Comparison of ENCODE assay signal across 11 cellular contexts in the genomic region with DNA sequence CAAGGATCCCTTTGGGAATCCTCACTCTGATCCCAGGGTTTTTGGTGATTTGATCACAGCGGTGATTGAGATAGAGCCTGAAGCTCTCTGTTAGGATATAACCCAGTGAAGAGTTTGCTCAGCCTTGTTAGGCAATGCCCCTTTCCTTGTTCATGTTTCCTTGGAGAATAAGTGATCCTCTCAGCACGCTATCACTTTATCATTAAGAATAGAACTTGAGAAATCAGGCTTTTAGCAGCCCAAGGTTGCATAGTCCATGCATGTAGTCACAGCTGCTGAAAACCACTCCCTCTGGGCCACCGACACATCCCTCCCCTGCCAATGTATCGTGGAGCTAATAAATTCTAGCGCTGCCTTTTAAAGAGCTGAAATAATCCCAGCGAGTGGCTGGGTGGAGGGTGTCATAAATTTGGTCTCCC.
A peak's percentile ranks its signal among the peaks of the same experiment; 100 is the strongest.
DNase-seq lines count a peak whose midpoint lies in the region; ATAC-seq and TF ChIP-seq lines count a peak whose summit lies in the region.
"Had no signal": no experiment of that assay in that cellular context is flagged by ENCODE, and none has a peak within 500 bp of the region (broad histone marks: within the 10 kb centered on the region; RNA-seq: fewer than 3 reads in every experiment).

No MANE protein-coding gene starts in this region.

- no peak overlapping the region for H2AFZ ChIP-seq in H9 (ENCODE audit: low read length)

- H4K91ac ChIP-seq in H9 (ENCODE audit: insufficient read length, low read depth, low read length) = no peak overlapping the region

- no peak overlapping the region for H3K18ac ChIP-seq in H9 (ENCODE audit: insufficient read length, low read depth, low read length)

- H3T11ph ChIP-seq in H9 (ENCODE audit: low read length) = no peak overlapping the region

- no peak overlapping the region for H2AK5ac ChIP-seq in H9 (ENCODE audit: insufficient read length, low read length)

- no peak overlapping the region for H3K9ac ChIP-seq in H9 (ENCODE audit: extremely low read depth, insufficient read length, low read length)
- peak overlapping the region in 2 of 3 donors; percentile 17 to 25 for H3K9ac ChIP-seq in skeletal muscle tissue (ENCODE audit: low read depth in 1 of 3, low read length in 3 of 3)

- no peaks in the 10 kb centered on the region for H3K79me2 ChIP-seq in H9 (ENCODE audit: insufficient read depth, low read length)

- H3K27me3 ChIP-seq in H9 (ENCODE audit: insufficient read depth, low read length) = no peaks in the 10 kb centered on the region
- no peaks in the 10 kb centered on the region for H3K27me3 ChIP-seq in body of pancreas
- no peaks in the 10 kb centered on the region for H3K27me3 ChIP-seq in kidney epithelial cell (ENCODE audit: control insufficient read depth, insufficient read depth, low read length)
- no peaks in the 10 kb centered on the region for H3K27me3 ChIP-seq in skeletal muscle tissue (ENCODE audit: control insufficient read depth in 3 of 3, insufficient read depth in 3 of 3, low read length in 3 of 3)

- no peak overlapping the region for H3K56ac ChIP-seq in H9 (ENCODE audit: insufficient read length, low read depth, low read length)

- H3K4me2 ChIP-seq in H9 (ENCODE audit: insufficient read depth, insufficient read length, low read length) = no peak overlapping the region

- no peak overlapping the region for H3K4ac ChIP-seq in H9 (ENCODE audit: low read depth, low read length)

- intact Hi-C loops in body of pancreas (cut with DNase I) = no loop called here

- H3K36me3 ChIP-seq in body of pancreas (replicated peaks in 1 of 2; ENCODE audit: insufficient read depth in 1 of 2, low read depth in 2 of 2) (no peaks in the 10 kb centered on the region), kidney epithelial cell (ENCODE audit: control insufficient read depth, insufficient read depth, low read length) (no peaks in the 10 kb centered on the region), skeletal muscle tissue (ENCODE audit: control insufficient read depth in 3 of 3, insufficient read depth in 3 of 3, low read length in 3 of 3) (no peaks in the 10 kb centered on the region)

- H3K23ac ChIP-seq in H9 (ENCODE audit: insufficient read length, low read depth, low read length) = no peak overlapping the region

- TF ChIP-seq POLR2A in body of pancreas (IDR thresholded peaks at IDR 0.05) = no peak

- no peak overlapping the region for H2BK5ac ChIP-seq in H9 (ENCODE audit: insufficient read length, low read length)

- DNase-seq in H9 = no peak
- DNase-seq in body of pancreas = no peak
- no peak for DNase-seq in kidney epithelial cell (ENCODE audit: low read depth)
- DNase-seq in SW 1271 (lab: John Stamatoyannopoulos, UW) = no peak
- no peak for DNase-seq in amygdala (lab: John Stamatoyannopoulos, UW)
- DNase-seq: activated T-cell treated with anti-CD3 and anti-CD28 coated beads, Interleukin-2, amount 50 U/mL, for 48 hours; HFFc6 had no signal

- TF ChIP-seq CTCF in H9 (conservative IDR thresholded peaks at IDR 0.05) (no peak), body of pancreas (IDR thresholded peaks at IDR 0.05) (no peak), kidney epithelial cell (IDR thresholded peaks at IDR 0.05; ENCODE audit: insufficient read depth, low read length, poor library complexity, severe bottlenecking) (no peak)

- no CpG with 5 or more reads among the region's 6 CpGs for WGBS in H9 (ENCODE audit: extremely low coverage, insufficient read length, low lambda C conversion rate)
- WGBS in body of pancreas, 2 donors = 59 to 65% methylated on average over 6 of the region's 6 CpGs

- no peaks in the 10 kb centered on the region for H3K79me1 ChIP-seq in H9 (ENCODE audit: insufficient read depth, low read depth, low read length, poor library complexity, severe bottlenecking)

- no peak overlapping the region for H3K14ac ChIP-seq in H9 (ENCODE audit: insufficient read depth, low read length)

- no peaks in the 10 kb centered on the region; a peak in 1 of 7 replicates for H3K36me3 Mint-ChIP-seq in H9 (ENCODE audit: insufficient read depth in 1 of 3, low read depth in 3 of 3)

- no peak overlapping the region for H3K27ac ChIP-seq in H9 (ENCODE audit: insufficient read length, low read depth, low read length)
- no peak overlapping the region for H3K27ac ChIP-seq in body of pancreas
- H3K27ac ChIP-seq in skeletal muscle tissue (ENCODE audit: low read depth, low read length) = peak overlapping the region; percentile 17

- 0 out of 5 replicates have a peak overlapping the region, but pooled peaks of 1 of the 2 experiments have one; percentile 6 for H3K4me3 Mint-ChIP-seq in H9
- H3K4me3 Mint-ChIP-seq: HFFc6 had no signal

- H2BK120ac ChIP-seq in H9 (ENCODE audit: low read depth, low read length, poor library complexity, severe bottlenecking) = no peak overlapping the region

- H2BK20ac ChIP-seq in H9 (ENCODE audit: low read depth, low read length, poor library complexity, severe bottlenecking) = no peak overlapping the region

- H3K4me1 ChIP-seq in H9 (ENCODE audit: insufficient read depth, low read length) (no peaks in the 10 kb centered on the region; the same call in 1 of the 2 replicates), body of pancreas (peaks cover 4% of the 10 kb centered on the region), skeletal muscle tissue (ENCODE audit: control insufficient read depth in 3 of 3, insufficient read depth in 3 of 3, low read length in 3 of 3) (peaks cover 3 to 26% (median 17%) of the 10 kb centered on the region in 3 donors)

- no peaks in the 10 kb centered on the region for H3K27me3 Mint-ChIP-seq in H9 (ENCODE audit: low read depth)

- peaks cover 21 to 25% of the 10 kb centered on the region in 2 experiments for H3K4me1 Mint-ChIP-seq in H9

- no peaks in the 10 kb centered on the region for H3K9me3 ChIP-seq in H9 (ENCODE audit: control insufficient read depth, low read depth, low read length)
- H3K9me3 ChIP-seq in body of pancreas = no peaks in the 10 kb centered on the region
- H3K9me3 ChIP-seq in skeletal muscle tissue (ENCODE audit: control insufficient read depth in 3 of 3, low read length in 3 of 3) = no peaks in the 10 kb centered on the region

- peak overlapping the region; percentile 17 to 92 (median 55); a peak in 5 of 7 replicates for H3K27ac Mint-ChIP-seq in H9
- H3K27ac Mint-ChIP-seq: HFFc6 had no signal

- no peak overlapping the region for H4K5ac ChIP-seq in H9 (ENCODE audit: insufficient read length, low read depth, low read length)

- ATAC-seq in body of pancreas (peak; percentile 59), GM18870 (IDR thresholded peaks at IDR 0.05; ENCODE audit: unreplicated experiment) (no peak), HG02938 (IDR thresholded peaks at IDR 0.05; ENCODE audit: unreplicated experiment) (no peak)

- H4K8ac ChIP-seq in H9 (replicated peaks; ENCODE audit: insufficient read length, low read depth, low read length) = no peak overlapping the region

- no peaks in the 10 kb centered on the region for H3K23me2 ChIP-seq in H9 (ENCODE audit: insufficient read length, low read depth, low read length, poor library complexity, severe bottlenecking)

- H4K20me1 ChIP-seq in H9 (ENCODE audit: control insufficient read depth, insufficient read depth, insufficient read length) = no peaks in the 10 kb centered on the region

- H2BK12ac ChIP-seq in H9 (ENCODE audit: insufficient read length, low read depth, low read length) = no peak overlapping the region

- H3K4me3 ChIP-seq in body of pancreas (no peak overlapping the region), kidney epithelial cell (ENCODE audit: low read depth, low read length) (peak overlapping the region; percentile 21), skeletal muscle tissue (ENCODE audit: low read length in 3 of 3) (peak overlapping the region; percentile 14 to 29 (median 18))
- H3K4me3 ChIP-seq: skin epidermis had no signal

- H2BK15ac ChIP-seq in H9 (ENCODE audit: low read depth, low read length) = no peak overlapping the region

- no peaks in the 10 kb centered on the region for H3K9me3 Mint-ChIP-seq in H9

Comparison
In these comparisons a context has a peak if more than half of its experiments do, and no peak if none do; other contexts are left out.
1. H3K4me3 ChIP-seq: peak in kidney epithelial cell (single experiment) and skeletal muscle tissue (3 of 3); none in body of pancreas (0 of 2).